Comparison of ENCODE assay signal across 13 cellular contexts in genomic region chr9:121604242-121604641, GRCh38. TPM values are rescaled to one million over a fixed set of nuclear protein-coding genes. Genes with fewer than 3 reads are reported as not detected.
DNase-seq lines count a peak whose midpoint lies in the region; FAIRE-seq and TF ChIP-seq lines count a peak whose summit lies in the region.
"Had no signal": no experiment of that assay in that cellular context is flagged by ENCODE, and none has a peak within 500 bp of the region (broad histone marks: within the 10 kb centered on the region; RNA-seq: fewer than 3 reads in every experiment).

No MANE protein-coding gene starts in this region.

- no peak overlapping the region for H3K4me2 ChIP-seq in astrocyte (ENCODE audit: low read length)

- peaks cover 21% of the 10 kb centered on the region for H3K27me3 Mint-ChIP-seq in astrocyte (ENCODE audit: low read depth, unreplicated experiment)
- H3K27me3 Mint-ChIP-seq in activated T-helper 1 cell treated with anti-CD3 and anti-CD28 coated beads, Interleukin-12 subunit alpha, Interleukin-12 subunit beta, Interleukin-2, Interleukin-4 antibody, amounts not matched to agents 30 ng/mL and 10 ng/mL and 1 ng/mL, durations not matched to agents 14 hours and 24 hours and 36 hours (ENCODE audit: insufficient read depth), result peaks cover 38% of the 10 kb centered on the region

- peaks cover 20% of the 10 kb centered on the region for H3K4me1 Mint-ChIP-seq in astrocyte (ENCODE audit: low read depth, unreplicated experiment)
- H3K4me1 Mint-ChIP-seq in activated T-helper 1 cell treated with anti-CD3 and anti-CD28 coated beads, Interleukin-12 subunit alpha, Interleukin-12 subunit beta, Interleukin-2, Interleukin-4 antibody, amounts not matched to agents 30 ng/mL and 10 ng/mL and 1 ng/mL, durations not matched to agents 14 hours and 24 hours and 36 hours (ENCODE audit: low read depth), result peaks cover 7% of the 10 kb centered on the region

- no peak overlapping the region for H3K27ac ChIP-seq in HEK293 (ENCODE audit: extremely low read depth, low read depth, low read length)
- H3K27ac ChIP-seq in astrocyte (ENCODE audit: low read depth, low read length), result no peak overlapping the region

- peaks cover 6% of the 10 kb centered on the region for H3K27me3 ChIP-seq in BE2C
- peaks cover 15% of the 10 kb centered on the region for H3K27me3 ChIP-seq in astrocyte (ENCODE audit: insufficient read depth, low read length)

- FAIRE-seq in astrocyte (lab: Jason Lieb, UNC), result no peak
- FAIRE-seq: small intestine had no signal

- H3K36me3 Mint-ChIP-seq in astrocyte (ENCODE audit: low read depth, unreplicated experiment), result peaks cover 2% of the 10 kb centered on the region
- H3K36me3 Mint-ChIP-seq in activated T-helper 1 cell treated with anti-CD3 and anti-CD28 coated beads, Interleukin-12 subunit alpha, Interleukin-12 subunit beta, Interleukin-2, Interleukin-4 antibody, amounts not matched to agents 30 ng/mL and 10 ng/mL and 1 ng/mL, durations not matched to agents 14 hours and 24 hours and 36 hours (ENCODE audit: low read depth), result no peaks in the 10 kb centered on the region

- H3K36me3 ChIP-seq in BE2C (no peaks in the 10 kb centered on the region), HEK293 (ENCODE audit: control insufficient read depth in 2 of 2, insufficient read depth in 1 of 2, low read length in 2 of 2) (no peaks in the 10 kb centered on the region), astrocyte (ENCODE audit: insufficient read depth, low read length) (no peaks in the 10 kb centered on the region)

- peak; percentile 30 for DNase-seq in BE2C
- peak; percentile 15 for DNase-seq in astrocyte (ENCODE audit: low read depth)
- peak; percentile 75 for DNase-seq in medulla oblongata (ENCODE audit: extremely low spot score)
- DNase-seq in RKO (ENCODE audit: low spot score), result no peak
- DNase-seq in activated T-helper 1 cell treated with anti-CD3 and anti-CD28 coated beads, Interleukin-12 subunit alpha, Interleukin-12 subunit beta, Interleukin-2, Interleukin-4 antibody, amounts not matched to agents 30 ng/mL and 10 ng/mL and 1 ng/mL, durations not matched to agents 14 hours and 24 hours and 36 hours (ENCODE audit: low spot score), result no peak
- no peak for DNase-seq in dermis blood vessel endothelial cell
- DNase-seq in middle frontal gyrus (ENCODE audit: extremely low spot score, low spot score), result no peak
- DNase-seq: activated B cell treated with CpG ODN at 0.5 μM for 24 hours; central memory CD4-positive, alpha-beta T cell; NCI-H1105 treated with DMSO at 0.1 percent for 48 hours; small intestine had no signal

- peaks cover 20% of the 10 kb centered on the region for H4K20me1 ChIP-seq in astrocyte (ENCODE audit: insufficient read depth, low read length)

- H3K27ac Mint-ChIP-seq in astrocyte (ENCODE audit: unreplicated experiment), result no peak overlapping the region
- no peak overlapping the region for H3K27ac Mint-ChIP-seq in activated T-helper 1 cell treated with anti-CD3 and anti-CD28 coated beads, Interleukin-12 subunit alpha, Interleukin-12 subunit beta, Interleukin-2, Interleukin-4 antibody, amounts not matched to agents 30 ng/mL and 10 ng/mL and 1 ng/mL, durations not matched to agents 14 hours and 24 hours and 36 hours
- H3K27ac Mint-ChIP-seq: activated B cell treated with CpG ODN at 0.5 μM for 24 hours, B cell had no signal

- H3K79me2 ChIP-seq in astrocyte (ENCODE audit: insufficient read depth, low read length), result no peaks in the 10 kb centered on the region

- no peak overlapping the region for H2AFZ ChIP-seq in astrocyte (ENCODE audit: low read depth, low read length)

- POLR2A ChIA-PET in HEK293 (lab: Yijun Ruan, JAX), result no interaction called here

- no peaks in the 10 kb centered on the region for H3K9me3 ChIP-seq in BE2C
- no peaks in the 10 kb centered on the region for H3K9me3 ChIP-seq in HEK293 (ENCODE audit: control insufficient read depth, insufficient read depth, low read depth, low read length)
- no peaks in the 10 kb centered on the region for H3K9me3 ChIP-seq in astrocyte (ENCODE audit: insufficient read depth, low read depth, low read length)

- no peaks in the 10 kb centered on the region for H3K9me3 Mint-ChIP-seq in astrocyte (ENCODE audit: unreplicated experiment)
- H3K9me3 Mint-ChIP-seq in activated T-helper 1 cell treated with anti-CD3 and anti-CD28 coated beads, Interleukin-12 subunit alpha, Interleukin-12 subunit beta, Interleukin-2, Interleukin-4 antibody, amounts not matched to agents 30 ng/mL and 10 ng/mL and 1 ng/mL, durations not matched to agents 14 hours and 24 hours and 36 hours, result no peaks in the 10 kb centered on the region
- H3K9me3 Mint-ChIP-seq: activated B cell treated with CpG ODN at 0.5 μM for 24 hours had no signal

- TF ChIP-seq CTCF in BE2C (IDR thresholded peaks at IDR 0.05; ENCODE audit: low read depth, low read length) (no peak), HEK293 (tag by site-specific recombination; IDR thresholded peaks at IDR 0.05) (no peak), astrocyte (IDR thresholded peaks at IDR 0.05; ENCODE audit: insufficient read depth, low read depth, low read length) (no peak)

- no peak overlapping the region for H3K4me3 ChIP-seq in BE2C (ENCODE audit: low read depth, low read length)
- H3K4me3 ChIP-seq in HEK293 (ENCODE audit: low read depth, low read length), result no peak overlapping the region
- no peak overlapping the region for H3K4me3 ChIP-seq in astrocyte (ENCODE audit: insufficient read depth, low read depth, low read length)

- intact Hi-C loops in activated T-helper 1 cell treated with anti-CD3 and anti-CD28 coated beads, Interleukin-12 subunit alpha, Interleukin-12 subunit beta, Interleukin-2, Interleukin-4 antibody, amounts not matched to agents 30 ng/mL and 10 ng/mL and 1 ng/mL, durations not matched to agents 14 hours and 24 hours and 36 hours (cut with micrococcal nuclease), result no loop called here

- H3K4me1 ChIP-seq in BE2C (peaks cover 22% of the 10 kb centered on the region), HEK293 (ENCODE audit: control insufficient read depth, insufficient read depth, low read length) (no peaks in the 10 kb centered on the region; the same call in 1 of the 2 replicates), astrocyte (ENCODE audit: insufficient read depth, low read length) (peaks cover 10% of the 10 kb centered on the region)

- CTCF ChIA-PET in HEK293 (lab: Yijun Ruan, JAX), result interaction anchor here (0.9 to 1.3 kb wide), 3 partner anchors 10 to 17 kb away, joined by 3 to 7 read pairs (median 3); no protein-coding TSS in a partner anchor

- no peak overlapping the region for H3K9ac ChIP-seq in astrocyte (ENCODE audit: low read length)

- H3K4me3 Mint-ChIP-seq in astrocyte (ENCODE audit: unreplicated experiment), result no peak overlapping the region
- H3K4me3 Mint-ChIP-seq in activated T-helper 1 cell treated with anti-CD3 and anti-CD28 coated beads, Interleukin-12 subunit alpha, Interleukin-12 subunit beta, Interleukin-2, Interleukin-4 antibody, amounts not matched to agents 30 ng/mL and 10 ng/mL and 1 ng/mL, durations not matched to agents 14 hours and 24 hours and 36 hours, result no peak overlapping the region
- H3K4me3 Mint-ChIP-seq: activated B cell treated with CpG ODN at 0.5 μM for 24 hours, B cell had no signal

TF ChIP-seq in HEK293, 187 proteins besides CTCF, POLR2A, EP300 and RAD21 (continues in another document):
- TF ChIP-seq ZNF488 (tag by site-specific recombination; IDR thresholded peaks at IDR 0.05) (no peak), ZNF324 (tag by site-specific recombination; IDR thresholded peaks at IDR 0.05) (no peak), ZNF677 (tag by site-specific recombination; IDR thresholded peaks at IDR 0.05) (no peak), ZBTB48 (tag by site-specific recombination; IDR thresholded peaks at IDR 0.05) (no peak), ZBTB8A (tag by site-specific recombination; IDR thresholded peaks at IDR 0.05) (no peak), ZNF544 (tag by site-specific recombination; IDR thresholded peaks at IDR 0.05) (no peak)
- TF ChIP-seq, protein P1, sequence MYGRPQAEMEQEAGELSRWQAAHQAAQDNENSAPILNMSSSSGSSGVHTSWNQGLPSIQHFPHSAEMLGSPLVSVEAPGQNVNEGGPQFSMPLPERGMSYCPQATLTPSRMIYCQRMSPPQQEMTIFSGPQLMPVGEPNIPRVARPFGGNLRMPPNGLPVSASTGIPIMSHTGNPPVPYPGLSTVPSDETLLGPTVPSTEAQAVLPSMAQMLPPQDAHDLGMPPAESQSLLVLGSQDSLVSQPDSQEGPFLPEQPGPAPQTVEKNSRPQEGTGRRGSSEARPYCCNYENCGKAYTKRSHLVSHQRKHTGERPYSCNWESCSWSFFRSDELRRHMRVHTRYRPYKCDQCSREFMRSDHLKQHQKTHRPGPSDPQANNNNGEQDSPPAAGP (tag by site-specific recombination; IDR thresholded peaks at IDR 0.05), result no peak

RNA-seq across cellular contexts. Expression of gene DAB2IP, which starts 47.2 kb away (rescaled TPM):
- polyA plus RNA-seq in BE2C (2012; ENCODE audit: insufficient read depth, insufficient read length, low read depth), result 65.5 TPM
- total RNA-seq in astrocyte, result 41.4 and 41.7 TPM in 2 replicates
- total RNA-seq in activated T-helper 1 cell treated with anti-CD3 and anti-CD28 coated beads, Interleukin-12 subunit alpha, Interleukin-12 subunit beta, Interleukin-2, Interleukin-4 antibody, amounts not matched to agents 30 ng/mL and 10 ng/mL and 1 ng/mL, durations not matched to agents 14 hours and 24 hours and 36 hours, result 0.05 TPM in 1 of 2 replicates, not detected in the other
- 24.3 and 38.4 TPM in 2 replicates for total RNA-seq in dermis blood vessel endothelial cell

Comparison
In these comparisons a context has a peak if more than half of its experiments do, and no peak if none do; other contexts are left out.
1. DNase-seq: peak in BE2C (single experiment), astrocyte (single experiment) and medulla oblongata (single experiment); none in RKO (single experiment), activated T-helper 1 cell treated with anti-CD3 and anti-CD28 coated beads, Interleukin-12 subunit alpha, Interleukin-12 subunit beta, Interleukin-2, Interleukin-4 antibody, amounts not matched to agents 30 ng/mL and 10 ng/mL and 1 ng/mL, durations not matched to agents 14 hours and 24 hours and 36 hours (single experiment), dermis blood vessel endothelial cell (single experiment) and middle frontal gyrus (single experiment).
2. RNA of gene DAB2IP, which starts 47.2 kb away (total RNA-seq): 41.4 to 41.7 TPM in astrocyte and 24.3 to 38.4 TPM in dermis blood vessel endothelial cell; 0.05 TPM in activated T-helper 1 cell treated with anti-CD3 and anti-CD28 coated beads, Interleukin-12 subunit alpha, Interleukin-12 subunit beta, Interleukin-2, Interleukin-4 antibody, amounts not matched to agents 30 ng/mL and 10 ng/mL and 1 ng/mL, durations not matched to agents 14 hours and 24 hours and 36 hours; every median in the first group is over 10 times any median in the second.